In the genomic region with DNA sequence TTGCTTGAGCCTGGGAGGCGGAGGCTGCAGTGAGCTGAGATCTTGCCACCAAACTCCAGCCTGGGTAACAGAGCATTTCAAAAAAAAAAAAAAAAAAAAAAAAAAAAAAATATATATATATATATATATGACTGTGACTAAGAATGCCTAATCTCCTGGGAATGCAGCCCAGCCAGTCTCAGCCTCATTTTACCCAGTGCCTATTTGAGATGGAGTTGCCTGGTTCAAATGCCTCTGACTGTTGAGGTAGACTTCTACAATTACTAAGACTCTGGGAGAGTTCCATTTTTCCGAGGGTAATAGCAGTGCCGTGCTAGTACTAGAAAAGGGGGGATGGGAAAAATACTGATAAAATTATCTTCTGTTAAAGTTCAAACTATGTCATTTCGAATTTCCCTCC, we compare ENCODE assay signal across 16 cellular contexts.
DNase-seq lines count a peak whose midpoint lies in the region; ATAC-seq and TF ChIP-seq lines count a peak whose summit lies in the region.
"Had no signal": no experiment of that assay in that cellular context is flagged by ENCODE, and none has a peak within 500 bp of the region (broad histone marks: within the 10 kb centered on the region; RNA-seq: fewer than 3 reads in every experiment).

No MANE protein-coding gene starts in this region.

- POLR2A ChIA-PET in RWPE1 (lab: Yijun Ruan, JAX; ENCODE audit: low non-redundant PET) = no interaction called here

- H2AFZ ChIP-seq in mammary epithelial cell (ENCODE audit: low read depth, low read length) = no peak overlapping the region

- BruUV-seq in mammary epithelial cell (replicated peaks; lab: Mats Ljungman, UMichigan) = no TSS peak

- H3K9me3 ChIP-seq in mammary epithelial cell (replicated peaks; ENCODE audit: insufficient read depth, low read length) = no peaks in the 10 kb centered on the region
- H3K9me3 ChIP-seq in breast epithelium = no peaks in the 10 kb centered on the region

- dilution Hi-C loops in mammary epithelial cell (cut with HindIII; ENCODE audit: low sequenced_read_pairs) = no loop called here

- 91% methylated on average over 4 of the region's 4 CpGs for WGBS in mammary epithelial cell (ENCODE audit: low coverage, missing lambda C conversion rate)

- no peaks in the 10 kb centered on the region for H3K79me2 ChIP-seq in mammary epithelial cell (ENCODE audit: insufficient read depth, low read length)

- no peak overlapping the region for H3K4me2 ChIP-seq in mammary epithelial cell (ENCODE audit: insufficient read depth, low read depth, low read length)
- H3K4me2 ChIP-seq: BLaER1 had no signal

- H3K36me3 ChIP-seq in mammary epithelial cell (ENCODE audit: insufficient read depth, low read length) = no peaks in the 10 kb centered on the region
- no peaks in the 10 kb centered on the region for H3K36me3 ChIP-seq in breast epithelium
- H3K36me3 ChIP-seq: BLaER1 had no signal

- peak; percentile 30 for DNase-seq in mammary epithelial cell
- DNase-seq in breast epithelium (ENCODE audit: low spot score in 2 of 2) = no peak
- peak; percentile 30 for DNase-seq in RWPE1 (ENCODE audit: low spot score)
- no peak for DNase-seq in NCI-H1105 (lab: John Stamatoyannopoulos, UW)
- no peak for DNase-seq in T-helper 1 cell
- DNase-seq in NCI-H446 treated with DMSO at 0.1 percent for 48 hours (lab: John Stamatoyannopoulos, UW) = no peak
- no peak for DNase-seq in D341Med (ENCODE audit: low spot score)
- DNase-seq: 8988T; AML-193; CD4-positive, CD25-positive, alpha-beta regulatory T cell; DMS 273 treated with DMSO at 0.1 percent for 48 hours; H9 had no signal

- TF ChIP-seq CTCF in mammary epithelial cell (conservative IDR thresholded peaks at IDR 0.05 in 1 of 2, IDR thresholded peaks at IDR 0.05 in 1 of 2; ENCODE audit: extremely low read depth in 1 of 2, insufficient read depth in 1 of 2, low read depth in 1 of 2, low read length in 2 of 2) (no peak), breast epithelium (IDR thresholded peaks at IDR 0.05) (no peak), RWPE1 (conservative IDR thresholded peaks at IDR 0.05; ENCODE audit: low read depth) (no peak)

- peaks cover 8% of the 10 kb centered on the region for H3K4me1 ChIP-seq in mammary epithelial cell (ENCODE audit: insufficient read depth, low read length)
- H3K4me1 ChIP-seq in breast epithelium = no peaks in the 10 kb centered on the region
- H3K4me1 ChIP-seq: BLaER1 had no signal

- in situ Hi-C loops in mammary epithelial cell (cut with MboI; ENCODE audit: low sequenced_read_pairs in 2 of 2) = no loop called here

- TF ChIP-seq POLR2A in breast epithelium (IDR thresholded peaks at IDR 0.05) = no peak

- H3K27ac ChIP-seq in mammary epithelial cell (ENCODE audit: insufficient read depth, low read depth, low read length) (no peak overlapping the region), breast epithelium (no peak overlapping the region), RWPE1 (no peak overlapping the region)
- H3K27ac ChIP-seq: BLaER1 had no signal

- no peaks in the 10 kb centered on the region for H4K20me1 ChIP-seq in mammary epithelial cell (ENCODE audit: insufficient read depth, low read length)
- H4K20me1 ChIP-seq: BLaER1 had no signal

- intact Hi-C loops in mammary epithelial cell (cut with micrococcal nuclease) (no loop called here), breast epithelium (cut with DNase I; ENCODE audit: low total_unique reads) (no loop called here)

- CTCF ChIA-PET in mammary epithelial cell (lab: Charles Lee; ENCODE audit: low non-redundant PET) (no interaction called here), RWPE1 (lab: Yijun Ruan, JAX) (interaction anchor here (0.7 kb wide), 1 partner anchor 136 kb away, joined by 3 read pairs; no protein-coding TSS in a partner anchor)

- H3K27me3 ChIP-seq in mammary epithelial cell (ENCODE audit: insufficient read depth, low read length) (no peaks in the 10 kb centered on the region), breast epithelium (no peaks in the 10 kb centered on the region)
- H3K27me3 ChIP-seq: BLaER1 had no signal

- peak; percentile 79 for ATAC-seq in esophagus mucosa
- ATAC-seq: GM12878, HepG2 had no signal

- H3K4me3 ChIP-seq in mammary epithelial cell (replicated peaks in 1 of 3; ENCODE audit: insufficient read depth in 1 of 3, low read depth in 2 of 3, low read length in 3 of 3) (no peak overlapping the region), breast epithelium (no peak overlapping the region)
- H3K4me3 ChIP-seq: BLaER1, GM12878 had no signal

- H3K9ac ChIP-seq in mammary epithelial cell (ENCODE audit: insufficient read depth, low read length) = no peak overlapping the region
- H3K9ac ChIP-seq: BLaER1 had no signal

Comparison
In these comparisons a context has a peak if more than half of its experiments do, and no peak if none do; other contexts are left out.
1. DNase-seq: peak in mammary epithelial cell (single experiment) and RWPE1 (single experiment); none in breast epithelium (0 of 2), NCI-H1105 (single experiment), T-helper 1 cell (0 of 5), NCI-H446 treated with DMSO at 0.1 percent for 48 hours (single experiment) and D341Med (single experiment).